Comparison of ENCODE assay signal across 17 cellular contexts in genomic region chr4:78689224-78689623, GRCh38.
DNase-seq lines count a peak whose midpoint lies in the region; FAIRE-seq and TF ChIP-seq lines count a peak whose summit lies in the region.
"Had no signal": no experiment of that assay in that cellular context is flagged by ENCODE, and none has a peak within 500 bp of the region (broad histone marks: within the 10 kb centered on the region; RNA-seq: fewer than 3 reads in every experiment).

No MANE protein-coding gene starts in this region.

- H3K27me3 ChIP-seq in astrocyte (ENCODE audit: insufficient read depth, low read length) = no peaks in the 10 kb centered on the region
- H3K27me3 ChIP-seq in H7 (ENCODE audit: control insufficient read depth, insufficient read depth, low read length) = no peaks in the 10 kb centered on the region
- H3K27me3 ChIP-seq in tibial artery = no peaks in the 10 kb centered on the region

- H3K79me2 ChIP-seq in astrocyte (ENCODE audit: insufficient read depth, low read length) = no peaks in the 10 kb centered on the region

- H3K4me3 ChIP-seq in astrocyte (ENCODE audit: insufficient read depth, low read depth, low read length) (no peak overlapping the region), H7 (ENCODE audit: insufficient read depth, low read depth, low read length) (no peak overlapping the region), tibial artery (no peak overlapping the region)

- no peak overlapping the region for H3K4me2 ChIP-seq in astrocyte (ENCODE audit: low read length)

- no peak for TF ChIP-seq POLR2A in erythroblast (IDR thresholded peaks at IDR 0.05; ENCODE audit: low read length)

- H3K4me3 Mint-ChIP-seq in astrocyte (ENCODE audit: unreplicated experiment) = no peak overlapping the region
- H3K4me3 Mint-ChIP-seq: CD14-positive monocyte, H9 had no signal

- no peak for TF ChIP-seq CTCF in astrocyte (IDR thresholded peaks at IDR 0.05; ENCODE audit: insufficient read depth, low read depth, low read length)
- TF ChIP-seq CTCF in tibial artery (IDR thresholded peaks at IDR 0.05) = no peak

- no peaks in the 10 kb centered on the region for H3K27me3 Mint-ChIP-seq in astrocyte (ENCODE audit: low read depth, unreplicated experiment)

- no peaks in the 10 kb centered on the region for H3K36me3 Mint-ChIP-seq in astrocyte (ENCODE audit: low read depth, unreplicated experiment)
- H3K36me3 Mint-ChIP-seq: CD14-positive monocyte had no signal

- intact Hi-C loops in tibial artery (cut with DNase I; ENCODE audit: low total_unique reads) = no loop called here

- no peak overlapping the region for H3K9ac ChIP-seq in astrocyte (ENCODE audit: low read length)

- H3K4me1 Mint-ChIP-seq in astrocyte (ENCODE audit: low read depth, unreplicated experiment) = peaks cover 20% of the 10 kb centered on the region

- H3K4me1 ChIP-seq in astrocyte (ENCODE audit: insufficient read depth, low read length) = peaks cover 1% of the 10 kb centered on the region
- H3K4me1 ChIP-seq in tibial artery = peaks cover 0 to 5% (median 2%) of the 10 kb centered on the region in 4 donors

- H3K27ac Mint-ChIP-seq in astrocyte (ENCODE audit: unreplicated experiment) = no peak overlapping the region
- H3K27ac Mint-ChIP-seq: CD14-positive monocyte, H9 had no signal

- no peak overlapping the region for H3K27ac ChIP-seq in astrocyte (ENCODE audit: low read depth, low read length)
- no peak overlapping the region for H3K27ac ChIP-seq in tibial artery

- H3K9me3 ChIP-seq in astrocyte (ENCODE audit: insufficient read depth, low read depth, low read length) (no peaks in the 10 kb centered on the region), tibial artery (no peaks in the 10 kb centered on the region)

- no peaks in the 10 kb centered on the region for H3K9me3 Mint-ChIP-seq in astrocyte (ENCODE audit: unreplicated experiment)
- H3K9me3 Mint-ChIP-seq: H9 had no signal

- H3K36me3 ChIP-seq in astrocyte (ENCODE audit: insufficient read depth, low read length) = no peaks in the 10 kb centered on the region
- H3K36me3 ChIP-seq in H7 (replicated peaks; ENCODE audit: control insufficient read depth, insufficient read depth, low read length) = no peaks in the 10 kb centered on the region
- H3K36me3 ChIP-seq in tibial artery = no peaks in the 10 kb centered on the region

- no peak overlapping the region for H2AFZ ChIP-seq in astrocyte (ENCODE audit: low read depth, low read length)

- H4K20me1 ChIP-seq in astrocyte (ENCODE audit: insufficient read depth, low read length) = no peaks in the 10 kb centered on the region

- FAIRE-seq in astrocyte (lab: Jason Lieb, UNC) = peak; percentile 58

- DNase-seq in HCEC 1CT (peak; percentile 13), astrocyte (ENCODE audit: low read depth) (no peak), erythroblast (lab: John Stamatoyannopoulos, UW) (peak; percentile 38 to 58), iris pigment epithelial cell (ENCODE audit: low read depth) (peak; percentile 41), NCI-H2227 (lab: John Stamatoyannopoulos, UW; ENCODE audit: unreplicated experiment) (no peak), H7 (no peak), tibial artery (no peak)
- no peak for DNase-seq in activated T-cell treated with anti-CD3 and anti-CD28 coated beads, Interleukin-2, amount 50 U/mL, for 1 hour
- DNase-seq: AML-193, DMS 273 treated with DMSO at 0.1 percent for 48 hours, H9, KG1, NCI-H1092, NCI-H146, NCI-H2081 treated with DMSO at 0.1 percent for 48 hours, NCI-H510A treated with DMSO at 0.1 percent for 48 hours had no signal

Comparison
In these comparisons a context has a peak if more than half of its experiments do, and no peak if none do; other contexts are left out.
1. DNase-seq: peak in HCEC 1CT (single experiment), erythroblast (2 of 2) and iris pigment epithelial cell (single experiment); none in astrocyte (single experiment), NCI-H2227 (single experiment), H7 (single experiment), activated T-cell treated with anti-CD3 and anti-CD28 coated beads, Interleukin-2, amount 50 U/mL, for 1 hour (single experiment) and tibial artery (0 of 2).